ENCODE assay signal across 1 cellular context in genomic region chr2:65056215-65056989, GRCh38.
TF ChIP-seq lines count a peak whose summit lies in the region.

TSS of gene CEP68 (plus strand) at chr2:65056416. CDS start at chr2:65069445, 13,029 bp downstream.

TF ChIP-seq in HepG2, 621 proteins besides CTCF, POLR2A, EP300 and RAD21 (continued from another document and continues in another):
- TF ChIP-seq MAFF (IDR thresholded peaks at IDR 0.05; ENCODE audit: low read depth, low read length) (no peak), ZNF792 (CRISPR knock-in tag; IDR thresholded peaks at IDR 0.05) (peak; percentile 84; the same call in 1 of the 2 replicates), TSC22D2 (CRISPR knock-in tag; IDR thresholded peaks at IDR 0.05; ENCODE audit: borderline replicate concordance) (peak; percentile 74; the same call in 1 of the 2 replicates), MXD1 (CRISPR knock-in tag; IDR thresholded peaks at IDR 0.05) (peak; percentile 52; the same call in 1 of the 2 replicates), MED13 (CRISPR knock-in tag; IDR thresholded peaks at IDR 0.05) (peak; percentile 80; the same call in 1 of the 2 replicates), ZMYM2 (CRISPR knock-in tag; IDR thresholded peaks at IDR 0.05) (no peak), HCFC1 (IDR thresholded peaks at IDR 0.05; ENCODE audit: low read depth, low read length) (no peak), ATF5 (CRISPR knock-in tag; IDR thresholded peaks at IDR 0.05; ENCODE audit: low read depth) (no peak; the same call in 1 of the 2 replicates), TRIM24 (CRISPR knock-in tag; IDR thresholded peaks at IDR 0.05) (no peak), ZNF747 (CRISPR knock-in tag; IDR thresholded peaks at IDR 0.05; ENCODE audit: borderline replicate concordance) (no peak; the same call in 1 of the 2 replicates), ZNF101 (CRISPR knock-in tag; IDR thresholded peaks at IDR 0.05; ENCODE audit: borderline replicate concordance, low read depth) (0 out of 2 replicates have a peak, but pooled peaks have one; percentile 79), ZNF513 (CRISPR knock-in tag; conservative IDR thresholded peaks at IDR 0.05) (no peak), ZNF17 (CRISPR knock-in tag; IDR thresholded peaks at IDR 0.05) (no peak), ZFP36L2 (CRISPR knock-in tag; IDR thresholded peaks at IDR 0.05) (no peak), ZNF552 (CRISPR knock-in tag; IDR thresholded peaks at IDR 0.05; ENCODE audit: borderline replicate concordance) (no peak; the same call in 1 of the 2 replicates), RARA (CRISPR knock-in tag; IDR thresholded peaks at IDR 0.05) (no peak; the same call in 1 of the 2 replicates), ZBTB20 (CRISPR knock-in tag; IDR thresholded peaks at IDR 0.05; ENCODE audit: borderline replicate concordance, low read depth) (peak; percentile 71), ZNF878 (CRISPR knock-in tag; IDR thresholded peaks at IDR 0.05) (peak; percentile 73), ZNF660 (CRISPR knock-in tag; IDR thresholded peaks at IDR 0.05; ENCODE audit: borderline replicate concordance, low read depth) (no peak), POGZ (CRISPR knock-in tag; IDR thresholded peaks at IDR 0.05) (no peak; the same call in 1 of the 2 replicates), ZNF343 (CRISPR knock-in tag; IDR thresholded peaks at IDR 0.05) (no peak; the same call in 1 of the 2 replicates), ZNF670 (CRISPR knock-in tag; IDR thresholded peaks at IDR 0.05; ENCODE audit: borderline replicate concordance) (no peak), SAFB2 (CRISPR knock-in tag; IDR thresholded peaks at IDR 0.05; ENCODE audit: borderline replicate concordance, low read depth) (peak; percentile 99), HHEX (CRISPR knock-in tag; IDR thresholded peaks at IDR 0.05) (no peak), ZMAT3 (CRISPR knock-in tag; conservative IDR thresholded peaks at IDR 0.05) (peak; percentile 88), ZNF740 (CRISPR knock-in tag; IDR thresholded peaks at IDR 0.05) (peak; percentile 71; the same call in 1 of the 2 replicates), DNMT3B (CRISPR knock-in tag; conservative IDR thresholded peaks at IDR 0.05) (no peak), ZNF549 (CRISPR knock-in tag; IDR thresholded peaks at IDR 0.05) (no peak), HNRNPLL (IDR thresholded peaks at IDR 0.05; ENCODE audit: low read depth, low read length, poor library complexity, severe bottlenecking) (peak; percentile 94), ZNF746 (CRISPR knock-in tag; IDR thresholded peaks at IDR 0.05) (peak; percentile 78; the same call in 1 of the 2 replicates), ZNF562 (CRISPR knock-in tag; IDR thresholded peaks at IDR 0.05; ENCODE audit: borderline replicate concordance) (no peak; the same call in 1 of the 2 replicates), ZEB1 (IDR thresholded peaks at IDR 0.05; ENCODE audit: insufficient replicate concordance, low read depth) (no peak), REXO4 (CRISPR knock-in tag; IDR thresholded peaks at IDR 0.05; ENCODE audit: borderline replicate concordance) (no peak; the same call in 1 of the 2 replicates), ZNF703 (CRISPR knock-in tag; IDR thresholded peaks at IDR 0.05; ENCODE audit: borderline replicate concordance) (peak; percentile 71; the same call in 1 of the 2 replicates), HES4 (CRISPR knock-in tag; IDR thresholded peaks at IDR 0.05; ENCODE audit: borderline replicate concordance) (peak; percentile 98), ZNF337 (CRISPR knock-in tag; IDR thresholded peaks at IDR 0.05; ENCODE audit: borderline replicate concordance, low read depth) (no peak), CSRNP2 (CRISPR knock-in tag; conservative IDR thresholded peaks at IDR 0.05; ENCODE audit: low read depth) (peak; percentile 69; the same call in 1 of the 2 replicates), HOMEZ (CRISPR knock-in tag; IDR thresholded peaks at IDR 0.05; ENCODE audit: low read depth) (peak; percentile 76; the same call in 1 of the 2 replicates), RAD51 (IDR thresholded peaks at IDR 0.05; ENCODE audit: borderline replicate concordance) (no peak), HOXA5 (CRISPR knock-in tag; IDR thresholded peaks at IDR 0.05) (peak; percentile 72), ZNF776 (CRISPR knock-in tag; IDR thresholded peaks at IDR 0.05) (peak; percentile 97; the same call in 1 of the 2 replicates), ZBTB39 (CRISPR knock-in tag; IDR thresholded peaks at IDR 0.05) (no peak; the same call in 1 of the 2 replicates), TAF1 (CRISPR knock-in tag; IDR thresholded peaks at IDR 0.05) (peak; percentile 95), ZNF274 (CRISPR knock-in tag; IDR thresholded peaks at IDR 0.05) (0 out of 2 replicates have a peak, but pooled peaks have one; percentile 44), ARNTL (CRISPR knock-in tag; IDR thresholded peaks at IDR 0.05) (0 out of 2 replicates have a peak, but pooled peaks have one; percentile 23), GLI4 (CRISPR knock-in tag; IDR thresholded peaks at IDR 0.05; ENCODE audit: borderline replicate concordance) (peak; percentile 90; the same call in 1 of the 2 replicates), ZNF556 (CRISPR knock-in tag; IDR thresholded peaks at IDR 0.05; ENCODE audit: borderline replicate concordance) (peak; percentile 84), KLF16 (CRISPR knock-in tag; IDR thresholded peaks at IDR 0.05) (no peak), TP53 (CRISPR knock-in tag; conservative IDR thresholded peaks at IDR 0.05) (no peak; the same call in 1 of the 2 replicates), ZSCAN31 (CRISPR knock-in tag; IDR thresholded peaks at IDR 0.05; ENCODE audit: low read depth) (0 out of 2 replicates have a peak, but pooled peaks have one; percentile 29), FOXK2 (IDR thresholded peaks at IDR 0.05) (no peak), ZNF367 (CRISPR knock-in tag; IDR thresholded peaks at IDR 0.05; ENCODE audit: borderline replicate concordance) (peak; percentile 80; the same call in 1 of the 2 replicates), TBX2 (CRISPR knock-in tag; IDR thresholded peaks at IDR 0.05; ENCODE audit: borderline replicate concordance) (peak; percentile 41; the same call in 1 of the 2 replicates), FOXJ3 (CRISPR knock-in tag; IDR thresholded peaks at IDR 0.05; ENCODE audit: borderline replicate concordance) (no peak), ZNF589 (CRISPR knock-in tag; conservative IDR thresholded peaks at IDR 0.05) (peak; percentile 70; the same call in 1 of the 2 replicates)
